Comparison of ENCODE assay signal across 8 cellular contexts in genomic region chr17:44014133-44014436, GRCh38. TPM values are rescaled to one million over a fixed set of nuclear protein-coding genes. Genes with fewer than 3 reads are reported as not detected.
A peak's percentile ranks its signal among the peaks of the same experiment; 100 is the strongest.
DNase-seq lines count a peak whose midpoint lies in the region; ATAC-seq and TF ChIP-seq lines count a peak whose summit lies in the region.

No MANE protein-coding gene starts in this region.

- peaks cover 0 to 22% (median 9%) of the 10 kb centered on the region in 4 donors for H3K4me1 ChIP-seq in tibial nerve

- peaks cover 0 to 37% (median 0%) of the 10 kb centered on the region in 3 donors for H3K36me3 ChIP-seq in tibial nerve

- no peaks in the 10 kb centered on the region for H3K9me3 ChIP-seq in tibial nerve

- no peaks in the 10 kb centered on the region for H3K27me3 ChIP-seq in tibial nerve

- H3K9me3 Mint-ChIP-seq in activated CD8-positive, alpha-beta memory T cell treated with anti-CD3 and anti-CD28 coated beads, Interleukin-2, amount 10 ng/mL, durations not matched to agents 7 days and 5 days (ENCODE audit: low read depth), result no peaks in the 10 kb centered on the region

- 10 to 14% methylated on average over 12 of the region's 12 CpGs for WGBS in lower leg skin, 2 donors
- WGBS in tibial nerve, 2 donors, result 7 to 17% methylated on average over 8 to 12 of the region's 12 CpGs

- intact Hi-C loops in lower leg skin (cut with DNase I; ENCODE audit: low total_unique reads), result no loop called here

- H3K4me3 Mint-ChIP-seq in activated CD8-positive, alpha-beta memory T cell treated with anti-CD3 and anti-CD28 coated beads, Interleukin-2, amount 10 ng/mL, durations not matched to agents 7 days and 5 days, result peak overlapping the region; percentile 93

- no peak for TF ChIP-seq POLR2A in lower leg skin (IDR thresholded peaks at IDR 0.05)
- no peak for TF ChIP-seq POLR2A in tibial nerve (IDR thresholded peaks at IDR 0.05)

- TF ChIP-seq EP300 in tibial nerve (IDR thresholded peaks at IDR 0.05), result no peak

- CTCF ChIA-PET in activated CD8-positive, alpha-beta memory T cell treated with anti-CD3 and anti-CD28 coated beads, Interleukin-2, amount 10 ng/mL, durations not matched to agents 7 days and 5 days (lab: Charles Lee), result interaction anchor here (1.0 to 1.5 kb wide), 7 partner anchors 18 to 530 kb away, joined by 3 to 7 read pairs (median 3); no protein-coding TSS in a partner anchor

- H3K36me3 Mint-ChIP-seq in activated CD8-positive, alpha-beta memory T cell treated with anti-CD3 and anti-CD28 coated beads, Interleukin-2, amount 10 ng/mL, durations not matched to agents 7 days and 5 days, result peaks cover 2% of the 10 kb centered on the region

- no peak for DNase-seq in activated CD8-positive, alpha-beta memory T cell treated with anti-CD3 and anti-CD28 coated beads, Interleukin-2, amount 10 ng/mL, durations not matched to agents 7 days and 5 days
- DNase-seq in activated CD8-positive, alpha-beta memory T cell treated with anti-CD3 and anti-CD28 coated beads, Interleukin-2, amount 50 U/mL, for 48 hours, result no peak
- no peak for DNase-seq in astrocyte of the spinal cord (ENCODE audit: low read depth, low spot score)
- DNase-seq in lower leg skin (ENCODE audit: low spot score in 2 of 2), result no peak
- no peak for DNase-seq in tibial nerve (ENCODE audit: low spot score in 2 of 2)
- DNase-seq in midbrain (lab: John Stamatoyannopoulos, UW), result no peak
- DNase-seq in cerebellar cortex (ENCODE audit: low spot score), result no peak

- peak overlapping the region; percentile 96 for H3K27ac Mint-ChIP-seq in activated CD8-positive, alpha-beta memory T cell treated with anti-CD3 and anti-CD28 coated beads, Interleukin-2, amount 10 ng/mL, durations not matched to agents 7 days and 5 days

- no peaks in the 10 kb centered on the region for H3K27me3 Mint-ChIP-seq in activated CD8-positive, alpha-beta memory T cell treated with anti-CD3 and anti-CD28 coated beads, Interleukin-2, amount 10 ng/mL, durations not matched to agents 7 days and 5 days

- no peak for ATAC-seq in activated CD8-positive, alpha-beta memory T cell treated with anti-CD3 and anti-CD28 coated beads, Interleukin-2, amount 10 ng/mL, durations not matched to agents 7 days and 5 days
- no peak for ATAC-seq in GM18868 (IDR thresholded peaks at IDR 0.05; ENCODE audit: unreplicated experiment)

- in situ Hi-C loops in astrocyte of the spinal cord (cut with HindIII; ENCODE audit: low sequenced_read_pairs), result no loop called here

- no peak for TF ChIP-seq CTCF in astrocyte of the spinal cord (IDR thresholded peaks at IDR 0.05; ENCODE audit: low read depth, low read length)
- no peak for TF ChIP-seq CTCF in lower leg skin (IDR thresholded peaks at IDR 0.05)
- no peak for TF ChIP-seq CTCF in tibial nerve (IDR thresholded peaks at IDR 0.05)

- H3K4me3 ChIP-seq in astrocyte of the spinal cord (ENCODE audit: low read depth, low read length) (peak overlapping the region; percentile 79), lower leg skin (ENCODE audit: low read depth, poor library complexity, severe bottlenecking) (peak overlapping the region; percentile 92), tibial nerve (peak overlapping the region; percentile 70 to 94 (median 88))

- H3K4me1 Mint-ChIP-seq in activated CD8-positive, alpha-beta memory T cell treated with anti-CD3 and anti-CD28 coated beads, Interleukin-2, amount 10 ng/mL, durations not matched to agents 7 days and 5 days, result peaks cover 15% of the 10 kb centered on the region

- peak overlapping the region in 3 of 4 donors; percentile 78 to 82 (median 81) for H3K27ac ChIP-seq in tibial nerve

RNA-seq across cellular contexts. Expression of gene TMEM101, which starts 0.7 kb away (rescaled TPM):
- 10 to 100 TPM; 28.9 to 29.3 TPM for total RNA-seq in activated CD8-positive, alpha-beta memory T cell treated with anti-CD3 and anti-CD28 coated beads, Interleukin-2, amount 10 ng/mL, durations not matched to agents 7 days and 5 days
- 10 to 100 TPM; 28.4 to 48.0 (median 41.2) TPM for total RNA-seq in lower leg skin
- total RNA-seq in tibial nerve, result 10 to 100 TPM; 28.6 to 41.2 (median 34.5) TPM

RNA-seq across cellular contexts. Expression of gene NAGS, which starts 9.7 kb away (rescaled TPM):
- under 1 TPM; 0.33 to 0.76 TPM for total RNA-seq in activated CD8-positive, alpha-beta memory T cell treated with anti-CD3 and anti-CD28 coated beads, Interleukin-2, amount 10 ng/mL, durations not matched to agents 7 days and 5 days
- total RNA-seq in lower leg skin (1 to 10 TPM; 3.2 to 4.9 (median 3.6) TPM), tibial nerve (1 to 10 TPM in 3 of 4 donors, under 1 TPM in 1; 0.84 to 7.2 (median 1.8) TPM)

RNA-seq across cellular contexts. Expression of gene LSM12, which starts 52.4 kb away (rescaled TPM):
- 10 to 100 TPM; 68.3 to 76.8 TPM for total RNA-seq in activated CD8-positive, alpha-beta memory T cell treated with anti-CD3 and anti-CD28 coated beads, Interleukin-2, amount 10 ng/mL, durations not matched to agents 7 days and 5 days
- 10 to 100 TPM; 15.0 to 31.7 (median 19.0) TPM for total RNA-seq in lower leg skin
- 10 to 100 TPM; 18.2 to 37.2 (median 23.9) TPM for total RNA-seq in tibial nerve

RNA-seq across cellular contexts. Expression of gene G6PC3, which starts 56.5 kb away (rescaled TPM):
- total RNA-seq in activated CD8-positive, alpha-beta memory T cell treated with anti-CD3 and anti-CD28 coated beads, Interleukin-2, amount 10 ng/mL, durations not matched to agents 7 days and 5 days, result 10 to 100 TPM; 21.7 to 25.6 TPM
- total RNA-seq in lower leg skin, result 10 to 100 TPM; 10.9 to 14.8 (median 12.1) TPM
- 10 to 100 TPM; 24.9 to 68.7 (median 36.2) TPM for total RNA-seq in tibial nerve
